24 cellular contexts compared by ENCODE assay signal in the genomic region with DNA sequence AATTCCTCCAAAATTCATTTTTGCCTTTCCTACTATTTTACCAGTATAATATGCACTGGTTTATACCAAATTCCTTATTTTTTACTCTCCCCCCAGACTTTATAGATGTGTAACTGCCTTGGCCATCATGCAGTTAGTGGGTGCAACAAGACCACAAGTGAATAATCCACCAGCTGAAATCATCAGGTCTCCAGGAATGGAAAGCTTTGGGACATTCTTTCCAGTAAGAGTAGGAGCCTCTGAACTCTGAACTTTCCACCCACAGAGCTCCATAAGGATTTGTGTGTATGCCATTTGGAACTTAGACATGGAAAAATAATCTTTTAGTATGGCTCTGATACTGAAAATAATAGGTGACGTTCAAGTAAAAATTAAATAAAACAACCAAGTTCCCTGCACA. TPM values are rescaled to one million over a fixed set of nuclear protein-coding genes. Genes with fewer than 3 reads are reported as not detected.
DNase-seq lines count a peak whose midpoint lies in the region; ATAC-seq and TF ChIP-seq lines count a peak whose summit lies in the region.
"Had no signal": no experiment of that assay in that cellular context is flagged by ENCODE, and none has a peak within 500 bp of the region (broad histone marks: within the 10 kb centered on the region; RNA-seq: fewer than 3 reads in every experiment).

No MANE protein-coding gene starts in this region.

- H3K36me3 Mint-ChIP-seq in brain = no peaks in the 10 kb centered on the region
- H3K36me3 Mint-ChIP-seq: CD14-positive monocyte; CD4-positive, alpha-beta memory T cell; CD4-positive, CD25-positive, alpha-beta regulatory T cell; CD8-positive, alpha-beta memory T cell had no signal

- peak overlapping the region in 3 of 5 experiments; percentile 14 to 78 (median 26) for H3K27ac Mint-ChIP-seq in brain
- H3K27ac Mint-ChIP-seq: CD14-positive monocyte; CD4-positive, alpha-beta memory T cell; CD8-positive, alpha-beta memory T cell had no signal

- no peak for TF ChIP-seq CTCF in brain (conservative IDR thresholded peaks at IDR 0.05)

- intact Hi-C loops in posterior vena cava (cut with DNase I) (no loop called here), head of caudate nucleus (cut with DNase I) (no loop called here)

- H3K4me1 Mint-ChIP-seq in brain = peaks cover 33% of the 10 kb centered on the region
- H3K4me1 Mint-ChIP-seq: CD14-positive monocyte; CD4-positive, alpha-beta memory T cell; CD4-positive, CD25-positive, alpha-beta regulatory T cell; CD8-positive, alpha-beta memory T cell had no signal

- peaks cover 0 to 8% (median 0%) of the 10 kb centered on the region in 5 experiments for H3K9me3 Mint-ChIP-seq in brain
- H3K9me3 Mint-ChIP-seq: CD4-positive, alpha-beta memory T cell; CD8-positive, alpha-beta memory T cell had no signal

- ATAC-seq in SK-N-SH treated with all-trans-retinoic acid at 6 μM for 48 hours (no peak), GM21528 (IDR thresholded peaks at IDR 0.05; ENCODE audit: low FRiP score, unreplicated experiment) (no peak)
- ATAC-seq: GM12878 had no signal

- no peak overlapping the region for H3K4me3 Mint-ChIP-seq in brain
- H3K4me3 Mint-ChIP-seq: CD14-positive monocyte; CD4-positive, alpha-beta memory T cell; CD4-positive, CD25-positive, alpha-beta regulatory T cell; CD8-positive, alpha-beta memory T cell had no signal

- H3K27me3 Mint-ChIP-seq in brain = peaks cover 3% of the 10 kb centered on the region

- DNase-seq in NCI-H526 (lab: John Stamatoyannopoulos, UW) = peak; percentile 56 to 68
- DNase-seq in renal cortical epithelial cell (ENCODE audit: low read depth) = peak; percentile 76
- no peak for DNase-seq in posterior vena cava (ENCODE audit: low spot score)
- no peak for DNase-seq in head of caudate nucleus
- DNase-seq: 8988T; ACHN; BE2C; C1 segment of cervical spinal cord; CD4-positive, alpha-beta memory T cell; CD4-positive, CD25-positive, alpha-beta regulatory T cell; CD8-positive, alpha-beta memory T cell; COR-L47; DMS 273 treated with DMSO at 0.1 percent for 48 hours; DMS153; DMS53; DMS79; DND-41; EL; GDM1 had no signal

TF ChIP-seq in SK-N-SH treated with all-trans-retinoic acid at 6 μM for 48 hours, 23 proteins besides CTCF, POLR2A, EP300 and RAD21:
- TF ChIP-seq CSDC2 (CRISPR knock-in tag; IDR thresholded peaks at IDR 0.05) (no peak), ZFP30 (CRISPR knock-in tag; IDR thresholded peaks at IDR 0.05) (no peak), ZNF565 (CRISPR knock-in tag; conservative IDR thresholded peaks at IDR 0.05; ENCODE audit: low read depth) (no peak), SNAI2 (CRISPR knock-in tag; IDR thresholded peaks at IDR 0.05) (no peak), ESRRG (CRISPR knock-in tag; IDR thresholded peaks at IDR 0.05) (no peak), ZNF8 (CRISPR knock-in tag; IDR thresholded peaks at IDR 0.05) (no peak), RARB (CRISPR knock-in tag; IDR thresholded peaks at IDR 0.05) (no peak), GLIS3 (CRISPR knock-in tag; IDR thresholded peaks at IDR 0.05) (no peak), PPARA (CRISPR knock-in tag; IDR thresholded peaks at IDR 0.05; ENCODE audit: borderline replicate concordance) (no peak), ZNF70 (CRISPR knock-in tag; IDR thresholded peaks at IDR 0.05) (no peak), ZFP3 (CRISPR knock-in tag; IDR thresholded peaks at IDR 0.05) (no peak), ZC3H10 (CRISPR knock-in tag; IDR thresholded peaks at IDR 0.05) (no peak), ISL1 (CRISPR knock-in tag; IDR thresholded peaks at IDR 0.05) (no peak), ARNTL (CRISPR knock-in tag; IDR thresholded peaks at IDR 0.05; ENCODE audit: borderline replicate concordance, low read depth) (no peak), TOX (CRISPR knock-in tag; IDR thresholded peaks at IDR 0.05; ENCODE audit: borderline replicate concordance) (no peak)
- TF ChIP-seq, protein P1, sequence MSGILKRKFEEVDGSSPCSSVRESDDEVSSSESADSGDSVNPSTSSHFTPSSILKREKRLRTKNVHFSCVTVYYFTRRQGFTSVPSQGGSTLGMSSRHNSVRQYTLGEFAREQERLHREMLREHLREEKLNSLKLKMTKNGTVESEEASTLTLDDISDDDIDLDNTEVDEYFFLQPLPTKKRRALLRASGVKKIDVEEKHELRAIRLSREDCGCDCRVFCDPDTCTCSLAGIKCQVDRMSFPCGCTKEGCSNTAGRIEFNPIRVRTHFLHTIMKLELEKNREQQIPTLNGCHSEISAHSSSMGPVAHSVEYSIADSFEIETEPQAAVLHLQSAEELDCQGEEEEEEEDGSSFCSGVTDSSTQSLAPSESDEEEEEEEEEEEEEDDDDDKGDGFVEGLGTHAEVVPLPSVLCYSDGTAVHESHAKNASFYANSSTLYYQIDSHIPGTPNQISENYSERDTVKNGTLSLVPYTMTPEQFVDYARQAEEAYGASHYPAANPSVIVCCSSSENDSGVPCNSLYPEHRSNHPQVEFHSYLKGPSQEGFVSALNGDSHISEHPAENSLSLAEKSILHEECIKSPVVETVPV (CRISPR knock-in tag; IDR thresholded peaks at IDR 0.05) = no peak
- TF ChIP-seq, protein P2, sequence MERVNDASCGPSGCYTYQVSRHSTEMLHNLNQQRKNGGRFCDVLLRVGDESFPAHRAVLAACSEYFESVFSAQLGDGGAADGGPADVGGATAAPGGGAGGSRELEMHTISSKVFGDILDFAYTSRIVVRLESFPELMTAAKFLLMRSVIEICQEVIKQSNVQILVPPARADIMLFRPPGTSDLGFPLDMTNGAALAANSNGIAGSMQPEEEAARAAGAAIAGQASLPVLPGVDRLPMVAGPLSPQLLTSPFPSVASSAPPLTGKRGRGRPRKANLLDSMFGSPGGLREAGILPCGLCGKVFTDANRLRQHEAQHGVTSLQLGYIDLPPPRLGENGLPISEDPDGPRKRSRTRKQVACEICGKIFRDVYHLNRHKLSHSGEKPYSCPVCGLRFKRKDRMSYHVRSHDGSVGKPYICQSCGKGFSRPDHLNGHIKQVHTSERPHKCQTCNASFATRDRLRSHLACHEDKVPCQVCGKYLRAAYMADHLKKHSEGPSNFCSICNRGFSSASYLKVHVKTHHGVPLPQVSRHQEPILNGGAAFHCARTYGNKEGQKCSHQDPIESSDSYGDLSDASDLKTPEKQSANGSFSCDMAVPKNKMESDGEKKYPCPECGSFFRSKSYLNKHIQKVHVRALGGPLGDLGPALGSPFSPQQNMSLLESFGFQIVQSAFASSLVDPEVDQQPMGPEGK (CRISPR knock-in tag; IDR thresholded peaks at IDR 0.05; ENCODE audit: borderline replicate concordance) = no peak
- TF ChIP-seq, protein P3, sequence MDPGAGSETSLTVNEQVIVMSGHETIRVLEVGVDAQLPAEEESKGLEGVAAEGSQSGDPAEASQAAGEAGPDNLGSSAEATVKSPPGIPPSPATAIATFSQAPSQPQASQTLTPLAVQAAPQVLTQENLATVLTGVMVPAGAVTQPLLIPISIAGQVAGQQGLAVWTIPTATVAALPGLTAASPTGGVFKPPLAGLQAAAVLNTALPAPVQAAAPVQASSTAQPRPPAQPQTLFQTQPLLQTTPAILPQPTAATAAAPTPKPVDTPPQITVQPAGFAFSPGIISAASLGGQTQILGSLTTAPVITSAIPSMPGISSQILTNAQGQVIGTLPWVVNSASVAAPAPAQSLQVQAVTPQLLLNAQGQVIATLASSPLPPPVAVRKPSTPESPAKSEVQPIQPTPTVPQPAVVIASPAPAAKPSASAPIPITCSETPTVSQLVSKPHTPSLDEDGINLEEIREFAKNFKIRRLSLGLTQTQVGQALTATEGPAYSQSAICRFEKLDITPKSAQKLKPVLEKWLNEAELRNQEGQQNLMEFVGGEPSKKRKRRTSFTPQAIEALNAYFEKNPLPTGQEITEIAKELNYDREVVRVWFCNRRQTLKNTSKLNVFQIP (CRISPR knock-in tag; IDR thresholded peaks at IDR 0.05; ENCODE audit: borderline replicate concordance, low read depth) = no peak
- TF ChIP-seq, protein P4, sequence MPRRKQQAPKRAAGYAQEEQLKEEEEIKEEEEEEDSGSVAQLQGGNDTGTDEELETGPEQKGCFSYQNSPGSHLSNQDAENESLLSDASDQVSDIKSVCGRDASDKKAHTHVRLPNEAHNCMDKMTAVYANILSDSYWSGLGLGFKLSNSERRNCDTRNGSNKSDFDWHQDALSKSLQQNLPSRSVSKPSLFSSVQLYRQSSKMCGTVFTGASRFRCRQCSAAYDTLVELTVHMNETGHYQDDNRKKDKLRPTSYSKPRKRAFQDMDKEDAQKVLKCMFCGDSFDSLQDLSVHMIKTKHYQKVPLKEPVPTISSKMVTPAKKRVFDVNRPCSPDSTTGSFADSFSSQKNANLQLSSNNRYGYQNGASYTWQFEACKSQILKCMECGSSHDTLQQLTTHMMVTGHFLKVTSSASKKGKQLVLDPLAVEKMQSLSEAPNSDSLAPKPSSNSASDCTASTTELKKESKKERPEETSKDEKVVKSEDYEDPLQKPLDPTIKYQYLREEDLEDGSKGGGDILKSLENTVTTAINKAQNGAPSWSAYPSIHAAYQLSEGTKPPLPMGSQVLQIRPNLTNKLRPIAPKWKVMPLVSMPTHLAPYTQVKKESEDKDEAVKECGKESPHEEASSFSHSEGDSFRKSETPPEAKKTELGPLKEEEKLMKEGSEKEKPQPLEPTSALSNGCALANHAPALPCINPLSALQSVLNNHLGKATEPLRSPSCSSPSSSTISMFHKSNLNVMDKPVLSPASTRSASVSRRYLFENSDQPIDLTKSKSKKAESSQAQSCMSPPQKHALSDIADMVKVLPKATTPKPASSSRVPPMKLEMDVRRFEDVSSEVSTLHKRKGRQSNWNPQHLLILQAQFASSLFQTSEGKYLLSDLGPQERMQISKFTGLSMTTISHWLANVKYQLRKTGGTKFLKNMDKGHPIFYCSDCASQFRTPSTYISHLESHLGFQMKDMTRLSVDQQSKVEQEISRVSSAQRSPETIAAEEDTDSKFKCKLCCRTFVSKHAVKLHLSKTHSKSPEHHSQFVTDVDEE (CRISPR knock-in tag; IDR thresholded peaks at IDR 0.05) = no peak

RNA-seq across cellular contexts. Expression of a gene that starts 11.4 kb away (rescaled TPM):
- 19.9 TPM for polyA plus RNA-seq in brain (ENCODE audit: insufficient read depth, low read depth, low replicate concordance)
- total RNA-seq in renal cortical epithelial cell (8.3 TPM in 2 replicates), posterior vena cava (1 to 10 TPM; 6.0 to 7.8 TPM)

Comparison
In these comparisons a context has a peak if more than half of its experiments do, and no peak if none do; other contexts are left out.
1. DNase-seq: peak in NCI-H526 (2 of 2) and renal cortical epithelial cell (single experiment); none in posterior vena cava (single experiment) and head of caudate nucleus (0 of 42).